1 cellular context compared by ENCODE assay signal in the genomic region with DNA sequence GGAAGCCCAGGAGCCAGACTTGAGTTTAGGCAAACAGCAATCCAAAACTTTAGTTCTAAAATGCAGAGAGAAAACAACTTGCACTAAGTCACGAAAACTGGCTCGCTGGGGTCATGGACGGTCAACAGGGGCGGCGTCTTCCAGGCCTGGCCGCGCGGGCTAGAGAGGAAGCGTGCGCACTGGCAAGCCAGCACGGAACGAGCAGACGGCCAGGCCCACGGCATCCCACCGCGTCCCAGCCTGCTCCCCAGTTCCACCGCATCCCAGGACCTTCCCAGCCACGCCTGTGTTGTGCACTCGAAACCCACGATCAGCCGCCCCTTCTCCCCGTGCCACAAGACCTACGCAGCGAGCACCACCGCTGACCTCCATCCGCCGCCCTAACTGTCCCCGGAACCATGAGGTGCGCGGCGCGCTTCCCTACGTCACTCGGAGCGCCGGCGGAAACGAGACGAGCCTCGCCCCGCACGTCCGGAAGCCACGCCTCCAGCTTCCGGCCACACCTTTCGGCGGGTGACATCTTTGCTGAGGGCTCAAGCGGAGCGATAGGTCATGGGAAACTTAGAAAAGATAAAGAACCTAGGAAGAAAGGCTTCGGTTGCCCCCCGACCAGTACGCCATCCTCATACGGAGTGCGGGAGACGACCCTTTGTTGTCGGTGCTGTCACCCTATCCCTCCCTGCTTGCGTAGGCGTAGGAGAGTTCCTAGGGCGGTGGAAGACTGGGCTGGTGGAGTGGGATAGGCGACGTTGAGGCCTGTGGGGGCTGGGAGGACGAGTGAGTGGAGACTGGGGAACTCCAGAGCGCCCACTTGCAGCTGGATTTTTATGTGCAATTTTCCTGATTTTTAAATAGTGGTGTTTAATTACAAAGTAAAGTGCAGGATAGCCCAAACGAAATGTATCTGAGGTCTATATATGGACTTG.
TF ChIP-seq lines count a peak whose summit lies in the region.

A gene (minus strand): TSS at position 400 of the 926 bp plus-strand sequence. CDS start 2,460 bp downstream, outside the sequence.

TF ChIP-seq in HepG2, 621 proteins besides CTCF, POLR2A, EP300 and RAD21 (continued from another document and continues in another):
- TF ChIP-seq, protein P1, sequence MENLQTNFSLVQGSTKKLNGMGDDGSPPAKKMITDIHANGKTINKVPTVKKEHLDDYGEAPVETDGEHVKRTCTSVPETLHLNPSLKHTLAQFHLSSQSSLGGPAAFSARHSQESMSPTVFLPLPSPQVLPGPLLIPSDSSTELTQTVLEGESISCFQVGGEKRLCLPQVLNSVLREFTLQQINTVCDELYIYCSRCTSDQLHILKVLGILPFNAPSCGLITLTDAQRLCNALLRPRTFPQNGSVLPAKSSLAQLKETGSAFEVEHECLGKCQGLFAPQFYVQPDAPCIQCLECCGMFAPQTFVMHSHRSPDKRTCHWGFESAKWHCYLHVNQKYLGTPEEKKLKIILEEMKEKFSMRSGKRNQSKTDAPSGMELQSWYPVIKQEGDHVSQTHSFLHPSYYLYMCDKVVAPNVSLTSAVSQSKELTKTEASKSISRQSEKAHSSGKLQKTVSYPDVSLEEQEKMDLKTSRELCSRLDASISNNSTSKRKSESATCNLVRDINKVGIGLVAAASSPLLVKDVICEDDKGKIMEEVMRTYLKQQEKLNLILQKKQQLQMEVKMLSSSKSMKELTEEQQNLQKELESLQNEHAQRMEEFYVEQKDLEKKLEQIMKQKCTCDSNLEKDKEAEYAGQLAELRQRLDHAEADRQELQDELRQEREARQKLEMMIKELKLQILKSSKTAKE (CRISPR knock-in tag; IDR thresholded peaks at IDR 0.05; ENCODE audit: borderline replicate concordance): peak; percentile 72
- 0 out of 2 replicates have a peak, but pooled peaks have one; percentile 38 for TF ChIP-seq ZNF598 (CRISPR knock-in tag; IDR thresholded peaks at IDR 0.05; ENCODE audit: borderline replicate concordance)
- TF ChIP-seq, protein P2, sequence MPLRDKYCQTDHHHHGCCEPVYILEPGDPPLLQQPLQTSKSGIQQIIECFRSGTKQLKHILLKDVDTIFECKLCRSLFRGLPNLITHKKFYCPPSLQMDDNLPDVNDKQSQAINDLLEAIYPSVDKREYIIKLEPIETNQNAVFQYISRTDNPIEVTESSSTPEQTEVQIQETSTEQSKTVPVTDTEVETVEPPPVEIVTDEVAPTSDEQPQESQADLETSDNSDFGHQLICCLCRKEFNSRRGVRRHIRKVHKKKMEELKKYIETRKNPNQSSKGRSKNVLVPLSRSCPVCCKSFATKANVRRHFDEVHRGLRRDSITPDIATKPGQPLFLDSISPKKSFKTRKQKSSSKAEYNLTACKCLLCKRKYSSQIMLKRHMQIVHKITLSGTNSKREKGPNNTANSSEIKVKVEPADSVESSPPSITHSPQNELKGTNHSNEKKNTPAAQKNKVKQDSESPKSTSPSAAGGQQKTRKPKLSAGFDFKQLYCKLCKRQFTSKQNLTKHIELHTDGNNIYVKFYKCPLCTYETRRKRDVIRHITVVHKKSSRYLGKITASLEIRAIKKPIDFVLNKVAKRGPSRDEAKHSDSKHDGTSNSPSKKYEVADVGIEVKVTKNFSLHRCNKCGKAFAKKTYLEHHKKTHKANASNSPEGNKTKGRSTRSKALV (CRISPR knock-in tag; IDR thresholded peaks at IDR 0.05): peak; percentile 82
- peak; percentile 69; the same call in 1 of the 2 replicates for TF ChIP-seq ZFP41 (CRISPR knock-in tag; IDR thresholded peaks at IDR 0.05; ENCODE audit: borderline replicate concordance)
- peak; percentile 64; the same call in 1 of the 2 replicates for TF ChIP-seq ZFP82 (CRISPR knock-in tag; IDR thresholded peaks at IDR 0.05; ENCODE audit: borderline replicate concordance)
- no peak for TF ChIP-seq ZNF530 (CRISPR knock-in tag; IDR thresholded peaks at IDR 0.05; ENCODE audit: low read depth)
- 0 out of 2 replicates have a peak, but pooled peaks have one; percentile 40 for TF ChIP-seq NFYC (CRISPR knock-in tag; IDR thresholded peaks at IDR 0.05)
- TF ChIP-seq, protein P3, sequence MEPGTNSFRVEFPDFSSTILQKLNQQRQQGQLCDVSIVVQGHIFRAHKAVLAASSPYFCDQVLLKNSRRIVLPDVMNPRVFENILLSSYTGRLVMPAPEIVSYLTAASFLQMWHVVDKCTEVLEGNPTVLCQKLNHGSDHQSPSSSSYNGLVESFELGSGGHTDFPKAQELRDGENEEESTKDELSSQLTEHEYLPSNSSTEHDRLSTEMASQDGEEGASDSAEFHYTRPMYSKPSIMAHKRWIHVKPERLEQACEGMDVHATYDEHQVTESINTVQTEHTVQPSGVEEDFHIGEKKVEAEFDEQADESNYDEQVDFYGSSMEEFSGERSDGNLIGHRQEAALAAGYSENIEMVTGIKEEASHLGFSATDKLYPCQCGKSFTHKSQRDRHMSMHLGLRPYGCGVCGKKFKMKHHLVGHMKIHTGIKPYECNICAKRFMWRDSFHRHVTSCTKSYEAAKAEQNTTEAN (CRISPR knock-in tag; conservative IDR thresholded peaks at IDR 0.05): 0 out of 2 replicates have a peak, but pooled peaks have one; percentile 75
- TF ChIP-seq NR1H2 (CRISPR knock-in tag; IDR thresholded peaks at IDR 0.05; ENCODE audit: borderline replicate concordance, low read depth): peak; percentile 85; the same call in 1 of the 2 replicates
- peak; percentile 93 for TF ChIP-seq ZNF547 (CRISPR knock-in tag; IDR thresholded peaks at IDR 0.05)
- TF ChIP-seq, protein P4, sequence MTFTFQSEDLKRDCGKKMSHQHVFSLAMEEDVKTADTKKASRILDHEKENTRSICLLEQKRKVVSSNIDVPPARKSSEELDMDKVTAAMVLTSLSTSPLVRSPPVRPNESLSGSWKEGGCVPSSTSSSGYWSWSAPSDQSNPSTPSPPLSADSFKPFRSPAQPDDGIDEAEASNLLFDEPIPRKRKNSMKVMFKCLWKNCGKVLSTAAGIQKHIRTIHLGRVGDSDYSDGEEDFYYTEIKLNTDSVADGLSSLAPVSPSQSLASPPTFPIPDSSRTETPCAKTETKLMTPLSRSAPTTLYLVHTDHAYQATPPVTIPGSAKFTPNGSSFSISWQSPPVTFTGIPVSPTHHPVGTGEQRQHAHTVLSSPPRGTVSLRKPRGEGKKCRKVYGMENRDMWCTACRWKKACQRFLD (CRISPR knock-in tag; IDR thresholded peaks at IDR 0.05; ENCODE audit: borderline replicate concordance): peak; percentile 98
- no peak for TF ChIP-seq ATRX (CRISPR knock-in tag; IDR thresholded peaks at IDR 0.05; ENCODE audit: borderline replicate concordance)
- no peak for TF ChIP-seq DPF2 (CRISPR knock-in tag; IDR thresholded peaks at IDR 0.05; ENCODE audit: borderline replicate concordance, low read depth)
- peak; percentile 64; the same call in 1 of the 2 replicates for TF ChIP-seq MTA1 (CRISPR knock-in tag; IDR thresholded peaks at IDR 0.05; ENCODE audit: borderline replicate concordance)
- peak; percentile 94; the same call in 1 of the 2 replicates for TF ChIP-seq ELF4 (CRISPR knock-in tag; IDR thresholded peaks at IDR 0.05; ENCODE audit: borderline replicate concordance)
- no peak for TF ChIP-seq ZNF343 (CRISPR knock-in tag; IDR thresholded peaks at IDR 0.05)
- TF ChIP-seq RFXAP (CRISPR knock-in tag; IDR thresholded peaks at IDR 0.05; ENCODE audit: borderline replicate concordance): peak; percentile 84; the same call in 1 of the 2 replicates
- TF ChIP-seq KDM3A (CRISPR knock-in tag; IDR thresholded peaks at IDR 0.05; ENCODE audit: low read depth): peak; percentile 82; the same call in 1 of the 2 replicates
- peak; percentile 55; the same call in 1 of the 2 replicates for TF ChIP-seq ZNF33B (CRISPR knock-in tag; IDR thresholded peaks at IDR 0.05)
- peak; percentile 97; the same call in 1 of the 2 replicates for TF ChIP-seq MIER3 (CRISPR knock-in tag; IDR thresholded peaks at IDR 0.05; ENCODE audit: borderline replicate concordance)
- TF ChIP-seq, protein P5, sequence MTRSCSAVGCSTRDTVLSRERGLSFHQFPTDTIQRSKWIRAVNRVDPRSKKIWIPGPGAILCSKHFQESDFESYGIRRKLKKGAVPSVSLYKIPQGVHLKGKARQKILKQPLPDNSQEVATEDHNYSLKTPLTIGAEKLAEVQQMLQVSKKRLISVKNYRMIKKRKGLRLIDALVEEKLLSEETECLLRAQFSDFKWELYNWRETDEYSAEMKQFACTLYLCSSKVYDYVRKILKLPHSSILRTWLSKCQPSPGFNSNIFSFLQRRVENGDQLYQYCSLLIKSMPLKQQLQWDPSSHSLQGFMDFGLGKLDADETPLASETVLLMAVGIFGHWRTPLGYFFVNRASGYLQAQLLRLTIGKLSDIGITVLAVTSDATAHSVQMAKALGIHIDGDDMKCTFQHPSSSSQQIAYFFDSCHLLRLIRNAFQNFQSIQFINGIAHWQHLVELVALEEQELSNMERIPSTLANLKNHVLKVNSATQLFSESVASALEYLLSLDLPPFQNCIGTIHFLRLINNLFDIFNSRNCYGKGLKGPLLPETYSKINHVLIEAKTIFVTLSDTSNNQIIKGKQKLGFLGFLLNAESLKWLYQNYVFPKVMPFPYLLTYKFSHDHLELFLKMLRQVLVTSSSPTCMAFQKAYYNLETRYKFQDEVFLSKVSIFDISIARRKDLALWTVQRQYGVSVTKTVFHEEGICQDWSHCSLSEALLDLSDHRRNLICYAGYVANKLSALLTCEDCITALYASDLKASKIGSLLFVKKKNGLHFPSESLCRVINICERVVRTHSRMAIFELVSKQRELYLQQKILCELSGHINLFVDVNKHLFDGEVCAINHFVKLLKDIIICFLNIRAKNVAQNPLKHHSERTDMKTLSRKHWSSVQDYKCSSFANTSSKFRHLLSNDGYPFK (CRISPR knock-in tag; IDR thresholded peaks at IDR 0.05; ENCODE audit: borderline replicate concordance): peak; percentile 97
- TF ChIP-seq, protein P6, sequence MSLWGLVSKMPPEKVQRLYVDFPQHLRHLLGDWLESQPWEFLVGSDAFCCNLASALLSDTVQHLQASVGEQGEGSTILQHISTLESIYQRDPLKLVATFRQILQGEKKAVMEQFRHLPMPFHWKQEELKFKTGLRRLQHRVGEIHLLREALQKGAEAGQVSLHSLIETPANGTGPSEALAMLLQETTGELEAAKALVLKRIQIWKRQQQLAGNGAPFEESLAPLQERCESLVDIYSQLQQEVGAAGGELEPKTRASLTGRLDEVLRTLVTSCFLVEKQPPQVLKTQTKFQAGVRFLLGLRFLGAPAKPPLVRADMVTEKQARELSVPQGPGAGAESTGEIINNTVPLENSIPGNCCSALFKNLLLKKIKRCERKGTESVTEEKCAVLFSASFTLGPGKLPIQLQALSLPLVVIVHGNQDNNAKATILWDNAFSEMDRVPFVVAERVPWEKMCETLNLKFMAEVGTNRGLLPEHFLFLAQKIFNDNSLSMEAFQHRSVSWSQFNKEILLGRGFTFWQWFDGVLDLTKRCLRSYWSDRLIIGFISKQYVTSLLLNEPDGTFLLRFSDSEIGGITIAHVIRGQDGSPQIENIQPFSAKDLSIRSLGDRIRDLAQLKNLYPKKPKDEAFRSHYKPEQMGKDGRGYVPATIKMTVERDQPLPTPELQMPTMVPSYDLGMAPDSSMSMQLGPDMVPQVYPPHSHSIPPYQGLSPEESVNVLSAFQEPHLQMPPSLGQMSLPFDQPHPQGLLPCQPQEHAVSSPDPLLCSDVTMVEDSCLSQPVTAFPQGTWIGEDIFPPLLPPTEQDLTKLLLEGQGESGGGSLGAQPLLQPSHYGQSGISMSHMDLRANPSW (CRISPR knock-in tag; IDR thresholded peaks at IDR 0.05; ENCODE audit: borderline replicate concordance): 0 out of 2 replicates have a peak, but pooled peaks have one; percentile 58
- TF ChIP-seq, protein P7, sequence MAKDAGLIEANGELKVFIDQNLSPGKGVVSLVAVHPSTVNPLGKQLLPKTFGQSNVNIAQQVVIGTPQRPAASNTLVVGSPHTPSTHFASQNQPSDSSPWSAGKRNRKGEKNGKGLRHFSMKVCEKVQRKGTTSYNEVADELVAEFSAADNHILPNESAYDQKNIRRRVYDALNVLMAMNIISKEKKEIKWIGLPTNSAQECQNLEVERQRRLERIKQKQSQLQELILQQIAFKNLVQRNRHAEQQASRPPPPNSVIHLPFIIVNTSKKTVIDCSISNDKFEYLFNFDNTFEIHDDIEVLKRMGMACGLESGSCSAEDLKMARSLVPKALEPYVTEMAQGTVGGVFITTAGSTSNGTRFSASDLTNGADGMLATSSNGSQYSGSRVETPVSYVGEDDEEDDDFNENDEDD (CRISPR knock-in tag; IDR thresholded peaks at IDR 0.05; ENCODE audit: borderline replicate concordance): peak; percentile 77
- peak; percentile 99 for TF ChIP-seq CREM (IDR thresholded peaks at IDR 0.05)
- TF ChIP-seq CREM (CRISPR knock-in tag; IDR thresholded peaks at IDR 0.05): peak; percentile 95
- peak; percentile 85; the same call in 1 of the 2 replicates for TF ChIP-seq MEIS2 (CRISPR knock-in tag; IDR thresholded peaks at IDR 0.05)
- no peak for TF ChIP-seq SETDB1 (CRISPR knock-in tag; IDR thresholded peaks at IDR 0.05; ENCODE audit: borderline replicate concordance)
- no peak for TF ChIP-seq ZFYVE20 (CRISPR knock-in tag; IDR thresholded peaks at IDR 0.05; ENCODE audit: borderline replicate concordance, low read depth)
- TF ChIP-seq ZNF232 (CRISPR knock-in tag; IDR thresholded peaks at IDR 0.05; ENCODE audit: borderline replicate concordance): 0 out of 2 replicates have a peak, but pooled peaks have one; percentile 36
- TF ChIP-seq MED8 (CRISPR knock-in tag; IDR thresholded peaks at IDR 0.05; ENCODE audit: insufficient replicate concordance): peak; percentile 98
- peak; percentile 88 for TF ChIP-seq SIN3B (IDR thresholded peaks at IDR 0.05; ENCODE audit: low read length)
- peak; percentile 79; the same call in 1 of the 2 replicates for TF ChIP-seq ZNF678 (CRISPR knock-in tag; IDR thresholded peaks at IDR 0.05)
- TF ChIP-seq PITX1 (CRISPR knock-in tag; IDR thresholded peaks at IDR 0.05): peak; percentile 62; the same call in 1 of the 2 replicates
- TF ChIP-seq HNRNPLL (IDR thresholded peaks at IDR 0.05; ENCODE audit: low read depth, low read length, poor library complexity, severe bottlenecking): peak; percentile 79
- TF ChIP-seq, protein P8, sequence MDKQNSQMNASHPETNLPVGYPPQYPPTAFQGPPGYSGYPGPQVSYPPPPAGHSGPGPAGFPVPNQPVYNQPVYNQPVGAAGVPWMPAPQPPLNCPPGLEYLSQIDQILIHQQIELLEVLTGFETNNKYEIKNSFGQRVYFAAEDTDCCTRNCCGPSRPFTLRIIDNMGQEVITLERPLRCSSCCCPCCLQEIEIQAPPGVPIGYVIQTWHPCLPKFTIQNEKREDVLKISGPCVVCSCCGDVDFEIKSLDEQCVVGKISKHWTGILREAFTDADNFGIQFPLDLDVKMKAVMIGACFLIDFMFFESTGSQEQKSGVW (CRISPR knock-in tag; IDR thresholded peaks at IDR 0.05; ENCODE audit: borderline replicate concordance): no peak; the same call in 1 of the 2 replicates
- TF ChIP-seq ZSCAN31 (CRISPR knock-in tag; IDR thresholded peaks at IDR 0.05; ENCODE audit: low read depth): peak; percentile 96
- no peak for TF ChIP-seq SRSF9 (IDR thresholded peaks at IDR 0.05; ENCODE audit: borderline replicate concordance, insufficient read depth, low read depth, low read length, poor library complexity, severe bottlenecking)
- TF ChIP-seq, protein P9, sequence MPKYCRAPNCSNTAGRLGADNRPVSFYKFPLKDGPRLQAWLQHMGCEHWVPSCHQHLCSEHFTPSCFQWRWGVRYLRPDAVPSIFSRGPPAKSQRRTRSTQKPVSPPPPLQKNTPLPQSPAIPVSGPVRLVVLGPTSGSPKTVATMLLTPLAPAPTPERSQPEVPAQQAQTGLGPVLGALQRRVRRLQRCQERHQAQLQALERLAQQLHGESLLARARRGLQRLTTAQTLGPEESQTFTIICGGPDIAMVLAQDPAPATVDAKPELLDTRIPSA (CRISPR knock-in tag; IDR thresholded peaks at IDR 0.05; ENCODE audit: borderline replicate concordance): peak; percentile 93; the same call in 1 of the 2 replicates
- peak; percentile 72 for TF ChIP-seq JUN (CRISPR knock-in tag; IDR thresholded peaks at IDR 0.05)
- peak; percentile 63; the same call in 1 of the 2 replicates for TF ChIP-seq FOSL2 (CRISPR knock-in tag; IDR thresholded peaks at IDR 0.05)
- TF ChIP-seq ZNF878 (CRISPR knock-in tag; IDR thresholded peaks at IDR 0.05): 0 out of 2 replicates have a peak, but pooled peaks have one; percentile 76
